Comparison of ENCODE assay signal across 26 cellular contexts in the genomic region with DNA sequence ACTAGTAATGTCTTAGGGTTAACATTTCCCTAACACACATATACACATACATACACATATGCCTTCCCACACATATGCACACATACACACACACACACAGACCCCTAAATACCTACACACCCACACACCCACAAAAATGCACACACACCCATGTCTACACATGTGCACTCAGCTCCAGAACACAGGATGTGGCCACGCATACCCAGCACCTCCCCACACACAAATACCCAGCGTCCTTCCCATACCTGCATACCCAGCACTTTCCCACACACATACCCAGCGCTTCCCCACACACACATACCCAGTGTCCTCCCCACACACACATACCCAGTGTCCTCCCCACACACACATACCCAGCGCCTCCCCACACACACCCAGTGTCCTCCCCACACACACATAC.
A peak's percentile ranks its signal among the peaks of the same experiment; 100 is the strongest.
DNase-seq lines count a peak whose midpoint lies in the region; ATAC-seq and TF ChIP-seq lines count a peak whose summit lies in the region.
"Had no signal": no experiment of that assay in that cellular context is flagged by ENCODE, and none has a peak within 500 bp of the region (broad histone marks: within the 10 kb centered on the region; RNA-seq: fewer than 3 reads in every experiment).

No MANE protein-coding gene starts in this region.

- peak; percentile 21 for DNase-seq in activated naive CD4-positive, alpha-beta T cell treated with anti-CD3 and anti-CD28 coated beads for 36 hours
- no peak for DNase-seq in activated naive CD4-positive, alpha-beta T cell treated with anti-CD3 and anti-CD28 coated beads, Interleukin-2, amount 50 U/mL, for 72 hours (ENCODE audit: low spot score in 2 of 2)
- DNase-seq in CD8-positive, alpha-beta T cell, result peak in 1 of 7 experiments; percentile 45
- peak in 1 of 10 donors; percentile 34 for DNase-seq in naive thymus-derived CD8-positive, alpha-beta T cell
- DNase-seq in NCI-H82 treated with DMSO at 0.1 percent for 48 hours (lab: John Stamatoyannopoulos, UW; ENCODE audit: unreplicated experiment) (no peak), posterior vena cava (ENCODE audit: low spot score) (no peak)
- DNase-seq: CD4-positive, CD25-positive, alpha-beta regulatory T cell; COR-L47; DMS53; GOT3; HCEC 1CT; KG1; MG63; NCI-H1105 treated with DMSO at 0.1 percent for 48 hours; NCI-H146; NCI-H1930; NCI-H2107; NCI-H524; NCI-H748 treated with DMSO at 0.1 percent for 48 hours; NK-92 treated with Interleukin-12 subunit alpha and Interleukin-12 subunit beta, amount 100 ng/mL, for 24 hours; PC-3 had no signal

- peaks cover 45% of the 10 kb centered on the region for H3K4me1 Mint-ChIP-seq in activated naive CD4-positive, alpha-beta T cell treated with anti-CD3 and anti-CD28 coated beads for 36 hours (ENCODE audit: low read depth)
- H3K4me1 Mint-ChIP-seq in CD8-positive, alpha-beta T cell (ENCODE audit: low read depth), result peaks cover 40% of the 10 kb centered on the region
- H3K4me1 Mint-ChIP-seq in activated T-helper 17 cell treated with anti-CD3 and anti-CD28 coated beads, Interleukin-2, amount 50 U/mL, for 72 hours, result peaks cover 16% of the 10 kb centered on the region
- peaks cover 18 to 44% (median 31%) of the 10 kb centered on the region in 4 donors for H3K4me1 Mint-ChIP-seq in naive thymus-derived CD8-positive, alpha-beta T cell

- no peak overlapping the region for H3K27ac ChIP-seq in CD8-positive, alpha-beta T cell (ENCODE audit: low read depth, low read length)
- H3K27ac ChIP-seq: BLaER1, SJSA1 had no signal

- CTCF ChIA-PET in activated naive CD4-positive, alpha-beta T cell treated with anti-CD3 and anti-CD28 coated beads for 36 hours (lab: Charles Lee), result interaction anchor here (0.6 kb wide), 1 partner anchor 8 kb away, joined by 3 read pairs; no protein-coding TSS in a partner anchor
- CTCF ChIA-PET in CD8-positive, alpha-beta T cell (lab: Charles Lee), result no interaction called here

- no peak for ATAC-seq in activated naive CD4-positive, alpha-beta T cell treated with anti-CD3 and anti-CD28 coated beads, Interleukin-2, amount 50 U/mL, for 72 hours
- no peak for ATAC-seq in CD8-positive, alpha-beta T cell
- ATAC-seq in activated T-helper 17 cell treated with anti-CD3 and anti-CD28 coated beads, Interleukin-2, amount 50 U/mL, for 72 hours (replicated peaks), result peak; percentile 35
- ATAC-seq in naive thymus-derived CD8-positive, alpha-beta T cell, result peak in 1 of 2 donors; percentile 48
- no peak for ATAC-seq in GM18867 (IDR thresholded peaks at IDR 0.05; ENCODE audit: unreplicated experiment)
- ATAC-seq: PC-3, Right ventricle myocardium inferior had no signal

- H3K27me3 ChIP-seq in CD8-positive, alpha-beta T cell (ENCODE audit: insufficient read depth, low read length), result no peaks in the 10 kb centered on the region
- H3K27me3 ChIP-seq: BLaER1, MG63, SJSA1 had no signal

- H3K4me3 ChIP-seq in CD8-positive, alpha-beta T cell (ENCODE audit: low read depth, low read length), result no peak overlapping the region
- H3K4me3 ChIP-seq: BLaER1, MG63, SJSA1 had no signal

- no peak for TF ChIP-seq CTCF in CD8-positive, alpha-beta T cell (IDR thresholded peaks at IDR 0.05)

- POLR2A ChIA-PET in CD8-positive, alpha-beta T cell (lab: Charles Lee), result no interaction called here
- POLR2A ChIA-PET in naive thymus-derived CD8-positive, alpha-beta T cell (lab: Charles Lee), result interaction anchor here (0.5 to 2.6 kb wide), 4 partner anchors 9 to 400 kb away, joined by 3 to 11 read pairs (median 3); no protein-coding TSS in a partner anchor

- no peaks in the 10 kb centered on the region for H3K36me3 Mint-ChIP-seq in activated naive CD4-positive, alpha-beta T cell treated with anti-CD3 and anti-CD28 coated beads for 36 hours (ENCODE audit: low read depth)
- H3K36me3 Mint-ChIP-seq in activated naive CD4-positive, alpha-beta T cell treated with anti-CD3 and anti-CD28 coated beads, Interleukin-2, amount 50 U/mL, for 72 hours, result peaks cover 0 to 5% of the 10 kb centered on the region in 2 donors
- H3K36me3 Mint-ChIP-seq in CD8-positive, alpha-beta T cell, result no peaks in the 10 kb centered on the region
- no peaks in the 10 kb centered on the region for H3K36me3 Mint-ChIP-seq in activated T-helper 17 cell treated with anti-CD3 and anti-CD28 coated beads, Interleukin-2, amount 50 U/mL, for 72 hours (ENCODE audit: low read depth)
- peaks cover 0 to 4% (median 0%) of the 10 kb centered on the region in 3 donors for H3K36me3 Mint-ChIP-seq in naive thymus-derived CD8-positive, alpha-beta T cell
- H3K36me3 Mint-ChIP-seq: CD4-positive, CD25-positive, alpha-beta regulatory T cell had no signal

- no peaks in the 10 kb centered on the region for H3K27me3 Mint-ChIP-seq in activated naive CD4-positive, alpha-beta T cell treated with anti-CD3 and anti-CD28 coated beads for 36 hours (ENCODE audit: low read depth)
- H3K27me3 Mint-ChIP-seq in CD8-positive, alpha-beta T cell (ENCODE audit: low read depth), result no peaks in the 10 kb centered on the region
- no peaks in the 10 kb centered on the region for H3K27me3 Mint-ChIP-seq in activated T-helper 17 cell treated with anti-CD3 and anti-CD28 coated beads, Interleukin-2, amount 50 U/mL, for 72 hours
- H3K27me3 Mint-ChIP-seq in naive thymus-derived CD8-positive, alpha-beta T cell, result no peaks in the 10 kb centered on the region
- H3K27me3 Mint-ChIP-seq: CD4-positive, CD25-positive, alpha-beta regulatory T cell had no signal

- intact Hi-C loops in activated naive CD4-positive, alpha-beta T cell treated with anti-CD3 and anti-CD28 coated beads for 36 hours (cut with micrococcal nuclease), result loop anchor here (10.0 kb wide), 2 partner anchors 177 to 367 kb away; no protein-coding TSS in a partner anchor
- intact Hi-C loops in CD8-positive, alpha-beta T cell (cut with DNase I, micrococcal nuclease), result loop anchor here in 1 of 2 experiments (10.0 kb wide), 1 partner anchor 247 kb away; no protein-coding TSS in a partner anchor
- intact Hi-C loops in posterior vena cava (cut with DNase I), result no loop called here

- no peaks in the 10 kb centered on the region for H3K9me3 ChIP-seq in CD8-positive, alpha-beta T cell (ENCODE audit: low read length)
- H3K9me3 ChIP-seq: MG63 had no signal

- H3K27ac Mint-ChIP-seq in activated naive CD4-positive, alpha-beta T cell treated with anti-CD3 and anti-CD28 coated beads for 36 hours, result no peak overlapping the region
- no peak overlapping the region for H3K27ac Mint-ChIP-seq in activated naive CD4-positive, alpha-beta T cell treated with anti-CD3 and anti-CD28 coated beads, Interleukin-2, amount 50 U/mL, for 72 hours
- peak overlapping the region; percentile 45 for H3K27ac Mint-ChIP-seq in CD8-positive, alpha-beta T cell
- no peak overlapping the region for H3K27ac Mint-ChIP-seq in activated T-helper 17 cell treated with anti-CD3 and anti-CD28 coated beads, Interleukin-2, amount 50 U/mL, for 72 hours
- peak overlapping the region in 8 of 10 donors; percentile 5 to 77 (median 36) for H3K27ac Mint-ChIP-seq in naive thymus-derived CD8-positive, alpha-beta T cell

- H3K4me3 Mint-ChIP-seq in activated naive CD4-positive, alpha-beta T cell treated with anti-CD3 and anti-CD28 coated beads for 36 hours, result no peak overlapping the region
- peak overlapping the region; percentile 6 for H3K4me3 Mint-ChIP-seq in CD8-positive, alpha-beta T cell
- H3K4me3 Mint-ChIP-seq in activated T-helper 17 cell treated with anti-CD3 and anti-CD28 coated beads, Interleukin-2, amount 50 U/mL, for 72 hours, result no peak overlapping the region
- H3K4me3 Mint-ChIP-seq in naive thymus-derived CD8-positive, alpha-beta T cell, result peak overlapping the region in 4 of 10 donors; percentile 9 to 35 (median 20)
- H3K4me3 Mint-ChIP-seq: CD4-positive, CD25-positive, alpha-beta regulatory T cell had no signal

- no peaks in the 10 kb centered on the region for H3K36me3 ChIP-seq in CD8-positive, alpha-beta T cell (ENCODE audit: insufficient read depth, low read length)
- H3K36me3 ChIP-seq: BLaER1, MG63, SJSA1 had no signal

- peaks cover 38% of the 10 kb centered on the region for H3K4me1 ChIP-seq in CD8-positive, alpha-beta T cell (ENCODE audit: insufficient read depth, low read length)
- H3K4me1 ChIP-seq: SJSA1 had no signal

- peaks cover 2% of the 10 kb centered on the region for H3K9me3 Mint-ChIP-seq in activated naive CD4-positive, alpha-beta T cell treated with anti-CD3 and anti-CD28 coated beads for 36 hours
- H3K9me3 Mint-ChIP-seq in activated naive CD4-positive, alpha-beta T cell treated with anti-CD3 and anti-CD28 coated beads, Interleukin-2, amount 50 U/mL, for 72 hours, result peaks cover 8% of the 10 kb centered on the region in 2 donors
- H3K9me3 Mint-ChIP-seq in CD8-positive, alpha-beta T cell, result no peaks in the 10 kb centered on the region
- no peaks in the 10 kb centered on the region for H3K9me3 Mint-ChIP-seq in activated T-helper 17 cell treated with anti-CD3 and anti-CD28 coated beads, Interleukin-2, amount 50 U/mL, for 72 hours
- H3K9me3 Mint-ChIP-seq in naive thymus-derived CD8-positive, alpha-beta T cell, result peaks cover 0 to 4% (median 0%) of the 10 kb centered on the region in 9 donors
- H3K9me3 Mint-ChIP-seq: CD4-positive, CD25-positive, alpha-beta regulatory T cell had no signal

Comparison
In these comparisons a context has a peak if more than half of its experiments do, and no peak if none do; other contexts are left out.
1. H3K27ac Mint-ChIP-seq: peak in CD8-positive, alpha-beta T cell (single experiment) and naive thymus-derived CD8-positive, alpha-beta T cell (8 of 10); none in activated naive CD4-positive, alpha-beta T cell treated with anti-CD3 and anti-CD28 coated beads for 36 hours (single experiment), activated naive CD4-positive, alpha-beta T cell treated with anti-CD3 and anti-CD28 coated beads, Interleukin-2, amount 50 U/mL, for 72 hours (0 of 2) and activated T-helper 17 cell treated with anti-CD3 and anti-CD28 coated beads, Interleukin-2, amount 50 U/mL, for 72 hours (single experiment).